In genomic region chr3:39107874-39108308, GRCh38 we compare ENCODE assay signal across 9 cellular contexts. TPM values are rescaled to one million over a fixed set of nuclear protein-coding genes. Genes with fewer than 3 reads are reported as not detected.
DNase-seq lines count a peak whose midpoint lies in the region; ATAC-seq and TF ChIP-seq lines count a peak whose summit lies in the region.
"Had no signal": no experiment of that assay in that cellular context is flagged by ENCODE, and none has a peak within 500 bp of the region (broad histone marks: within the 10 kb centered on the region; RNA-seq: fewer than 3 reads in every experiment).

No MANE protein-coding gene starts in this region.

- H3K4me3 Mint-ChIP-seq in stimulated activated naive CD8-positive, alpha-beta T cell treated with anti-CD3 and anti-CD28 coated beads, Interleukin-15, Interleukin-2, amounts not matched to agents 100 ng/mL and 50 ng/mL, for 24 hours, result peak overlapping the region; percentile 91

- peaks cover 51% of the 10 kb centered on the region for H3K4me1 ChIP-seq in DOHH2 (ENCODE audit: control insufficient read depth, low read length)
- H3K4me1 ChIP-seq in iPS-20b (ENCODE audit: insufficient read depth, low read length), result peaks cover 7% of the 10 kb centered on the region; the same call in 1 of the 2 replicates

- H3K9me3 Mint-ChIP-seq in stimulated activated naive CD8-positive, alpha-beta T cell treated with anti-CD3 and anti-CD28 coated beads, Interleukin-15, Interleukin-2, amounts not matched to agents 100 ng/mL and 50 ng/mL, for 24 hours, result no peaks in the 10 kb centered on the region

- H3K36me3 ChIP-seq in DOHH2 (ENCODE audit: control insufficient read depth, low read length) (no peaks in the 10 kb centered on the region), iPS-20b (ENCODE audit: insufficient read depth, low read depth, low read length) (no peaks in the 10 kb centered on the region)

- no peaks in the 10 kb centered on the region for H4K20me1 ChIP-seq in DOHH2 (ENCODE audit: control insufficient read depth, insufficient read depth, low read depth, low read length)

- no peaks in the 10 kb centered on the region for H3K27me3 ChIP-seq in DOHH2 (ENCODE audit: control insufficient read depth, low read length)
- peaks cover 29% of the 10 kb centered on the region for H3K27me3 ChIP-seq in iPS-20b (ENCODE audit: insufficient read depth, low read length)

- peaks cover 33% of the 10 kb centered on the region for H3K79me2 ChIP-seq in DOHH2 (ENCODE audit: control insufficient read depth, low read length)

- peak overlapping the region; percentile 73 for H3K4me2 ChIP-seq in DOHH2 (ENCODE audit: low read length)

- peaks cover 17% of the 10 kb centered on the region for H3F3A ChIP-seq in DOHH2 (ENCODE audit: control insufficient read depth, insufficient read depth)

- H3K9me3 ChIP-seq in DOHH2 (ENCODE audit: control insufficient read depth, insufficient read depth, low read length) (no peaks in the 10 kb centered on the region), iPS-20b (ENCODE audit: insufficient read depth, low read depth, low read length) (no peaks in the 10 kb centered on the region)

- no peaks in the 10 kb centered on the region for H3K9me2 ChIP-seq in DOHH2 (replicated peaks; ENCODE audit: control insufficient read depth, low read length)

- ATAC-seq in HG03342 (IDR thresholded peaks at IDR 0.05; ENCODE audit: unreplicated experiment) (peak; percentile 4), GM19023 (IDR thresholded peaks at IDR 0.05; ENCODE audit: unreplicated experiment) (no peak)

- DNase-seq in SW480 (ENCODE audit: low spot score) (no peak), mesenteric fat pad (ENCODE audit: low spot score) (no peak)

- H3K36me3 Mint-ChIP-seq in stimulated activated naive CD8-positive, alpha-beta T cell treated with anti-CD3 and anti-CD28 coated beads, Interleukin-15, Interleukin-2, amounts not matched to agents 100 ng/mL and 50 ng/mL, for 24 hours (ENCODE audit: low read depth), result no peaks in the 10 kb centered on the region

- H3K27me3 Mint-ChIP-seq in stimulated activated naive CD8-positive, alpha-beta T cell treated with anti-CD3 and anti-CD28 coated beads, Interleukin-15, Interleukin-2, amounts not matched to agents 100 ng/mL and 50 ng/mL, for 24 hours, result no peaks in the 10 kb centered on the region

- H3K27ac ChIP-seq in DOHH2 (ENCODE audit: low read depth, low read length), result peak overlapping the region; percentile 58
- peak overlapping the region; percentile 72 for H3K27ac ChIP-seq in angular gyrus (ENCODE audit: low read depth, low read length)
- no peak overlapping the region for H3K27ac ChIP-seq in iPS-20b (ENCODE audit: low read length)

- H3K4me3 ChIP-seq in DOHH2 (ENCODE audit: low read length) (peak overlapping the region; percentile 95), iPS-20b (ENCODE audit: low read length) (peak overlapping the region; percentile 93)

- peak overlapping the region; percentile 64; the same call in 1 of the 2 replicates for H3K9ac ChIP-seq in iPS-20b (ENCODE audit: low read depth, low read length)

- H3K27ac Mint-ChIP-seq in stimulated activated naive CD8-positive, alpha-beta T cell treated with anti-CD3 and anti-CD28 coated beads, Interleukin-15, Interleukin-2, amounts not matched to agents 100 ng/mL and 50 ng/mL, for 24 hours, result peak overlapping the region; percentile 81

- TF ChIP-seq CTCF in DOHH2 (IDR thresholded peaks at IDR 0.05; ENCODE audit: low read depth, low read length, poor library complexity, severe bottlenecking), result no peak

- H3K4me1 Mint-ChIP-seq in stimulated activated naive CD8-positive, alpha-beta T cell treated with anti-CD3 and anti-CD28 coated beads, Interleukin-15, Interleukin-2, amounts not matched to agents 100 ng/mL and 50 ng/mL, for 24 hours (ENCODE audit: low read depth), result peaks cover 43% of the 10 kb centered on the region

RNA-seq across cellular contexts. Expression of gene TTC21A, which starts 0.4 kb away (rescaled TPM):
- total RNA-seq in mesenteric fat pad, result 3.1 TPM

RNA-seq across cellular contexts. Expression of gene GORASP1, which starts 0.5 kb away (rescaled TPM):
- 58.7 TPM for total RNA-seq in mesenteric fat pad

RNA-seq across cellular contexts. Expression of gene CSRNP1, which starts 45.5 kb away (rescaled TPM):
- total RNA-seq in mesenteric fat pad, result 130 TPM

RNA-seq across cellular contexts. Expression of gene WDR48, which starts 56.1 kb away (rescaled TPM):
- total RNA-seq in mesenteric fat pad, result 23.4 TPM

RNA-seq across cellular contexts. Expression of gene SCN11A, which starts 56.1 kb away (rescaled TPM):
- total RNA-seq in mesenteric fat pad, result 0.32 TPM
- total RNA-seq: NCI-H460 had no signal
